ENCODE assay signal across 10 cellular contexts in the genomic region with DNA sequence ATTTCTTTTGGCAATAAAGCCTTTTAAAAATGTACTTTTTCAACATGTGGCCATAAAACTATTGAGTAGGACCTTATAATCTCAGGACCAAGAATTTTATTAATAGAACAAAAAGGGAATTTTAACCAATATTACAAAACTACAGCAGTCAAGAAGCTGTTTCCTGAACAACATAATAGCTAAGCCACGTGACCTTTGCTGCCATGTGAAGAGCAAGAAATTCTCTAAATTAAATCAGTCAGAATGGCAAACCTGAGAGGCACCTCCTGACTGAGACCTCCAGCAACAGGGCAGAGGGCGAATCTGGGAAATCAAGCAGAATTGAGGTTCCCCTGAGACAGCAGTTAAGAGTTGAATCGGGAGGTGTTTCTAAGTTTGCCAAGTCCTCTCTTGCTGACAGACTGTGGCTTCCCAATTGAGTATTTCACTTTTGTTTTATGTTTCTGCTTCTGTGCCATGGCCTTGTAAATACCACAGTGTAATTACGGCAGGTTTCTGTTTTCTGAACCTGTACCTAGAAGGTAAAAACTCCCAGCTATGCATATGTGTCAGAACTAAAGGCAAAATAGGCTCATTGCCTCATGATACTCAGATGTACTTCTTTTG.
DNase-seq lines count a peak whose midpoint lies in the region; ATAC-seq and TF ChIP-seq lines count a peak whose summit lies in the region.
"Had no signal": no experiment of that assay in that cellular context is flagged by ENCODE, and none has a peak within 500 bp of the region (broad histone marks: within the 10 kb centered on the region; RNA-seq: fewer than 3 reads in every experiment).

No MANE protein-coding gene starts in this region.

- H3K79me2 ChIP-seq in SU-DHL-6 (ENCODE audit: insufficient read depth, low read length): no peaks in the 10 kb centered on the region

- no peaks in the 10 kb centered on the region for H3F3A ChIP-seq in SU-DHL-6 (ENCODE audit: insufficient read depth)

- no peaks in the 10 kb centered on the region for H3K9me3 ChIP-seq in SU-DHL-6 (ENCODE audit: insufficient read depth, low read length)
- H3K9me3 ChIP-seq in aorta (ENCODE audit: control insufficient read depth, low read length): no peaks in the 10 kb centered on the region
- H3K9me3 ChIP-seq: esophagus squamous epithelium, MG63 had no signal

- H3K4me1 ChIP-seq in aorta (ENCODE audit: control insufficient read depth in 1 of 2, insufficient read depth in 2 of 2, low read length in 2 of 2): peaks cover 0 to 1% of the 10 kb centered on the region in 2 donors
- H3K4me1 ChIP-seq: esophagus squamous epithelium had no signal

- ATAC-seq in GM18867 (IDR thresholded peaks at IDR 0.05; ENCODE audit: unreplicated experiment) (peak; percentile 99), GM21390 (IDR thresholded peaks at IDR 0.05; ENCODE audit: unreplicated experiment) (peak; percentile 99), HG03045 (IDR thresholded peaks at IDR 0.05; ENCODE audit: unreplicated experiment) (peak; percentile 98), aorta (ENCODE audit: low FRiP score) (no peak), left colon (no peak)

- no peak overlapping the region for H3K4me2 ChIP-seq in SU-DHL-6 (ENCODE audit: low read depth, low read length, poor library complexity, severe bottlenecking)

- H3K27me3 ChIP-seq in SU-DHL-6 (ENCODE audit: low read length) (no peaks in the 10 kb centered on the region), aorta (ENCODE audit: control insufficient read depth in 1 of 2, insufficient read depth in 2 of 2, low read length in 1 of 2) (no peaks in the 10 kb centered on the region)
- H3K27me3 ChIP-seq: esophagus squamous epithelium, MG63 had no signal

- H3K9me2 ChIP-seq in SU-DHL-6 (replicated peaks; ENCODE audit: insufficient read depth, low read length): no peaks in the 10 kb centered on the region

- no peak overlapping the region for H3K9ac ChIP-seq in SU-DHL-6 (ENCODE audit: low read length)

- H3K36me3 ChIP-seq in SU-DHL-6 (ENCODE audit: low read length) (no peaks in the 10 kb centered on the region), aorta (ENCODE audit: control insufficient read depth in 1 of 2, insufficient read depth in 2 of 2, low read length in 1 of 2) (no peaks in the 10 kb centered on the region)
- H3K36me3 ChIP-seq: esophagus squamous epithelium, MG63 had no signal

- TF ChIP-seq CTCF in SU-DHL-6 (IDR thresholded peaks at IDR 0.05; ENCODE audit: insufficient read depth, low read length, poor library complexity, severe bottlenecking): no peak

- H3K4me3 ChIP-seq in SU-DHL-6 (ENCODE audit: insufficient read depth, low read length, poor library complexity, severe bottlenecking): no peak overlapping the region
- H3K4me3 ChIP-seq in aorta (ENCODE audit: low read length in 2 of 2): no peak overlapping the region
- H3K4me3 ChIP-seq: esophagus squamous epithelium, MG63 had no signal

- DNase-seq in DMS 273 treated with DMSO at 0.1 percent for 48 hours (lab: John Stamatoyannopoulos, UW) (no peak), aorta (no peak), OCI-M1 (lab: John Stamatoyannopoulos, UW) (no peak), left colon (no peak)
- DNase-seq: esophagus squamous epithelium, MG63 had no signal

- no peaks in the 10 kb centered on the region for H4K20me1 ChIP-seq in SU-DHL-6 (ENCODE audit: low read depth, low read length)

- 57 to 67% methylated on average over 4 of the region's 4 CpGs for WGBS in aorta, 2 donors

- H2AFZ ChIP-seq in SU-DHL-6 (ENCODE audit: low read depth, low read length, severe bottlenecking): peak overlapping the region; percentile 17

- H3K27ac ChIP-seq in SU-DHL-6 (ENCODE audit: low read depth, low read length) (no peak overlapping the region), aorta (ENCODE audit: low read depth in 1 of 2, low read length in 2 of 2) (no peak overlapping the region)
- H3K27ac ChIP-seq: esophagus squamous epithelium had no signal

- intact Hi-C loops in aorta (cut with DNase I): no loop called here
- intact Hi-C loops in left colon (cut with DNase I, micrococcal nuclease): no loop called here

Comparison
In these comparisons a context has a peak if more than half of its experiments do, and no peak if none do; other contexts are left out.
1. ATAC-seq: peak in GM18867 (single experiment), GM21390 (single experiment) and HG03045 (single experiment); none in aorta (single experiment) and left colon (single experiment).